In genomic region chr16:15642557-15643452, GRCh38 we compare ENCODE assay signal across 8 cellular contexts. TPM values are rescaled to one million over a fixed set of nuclear protein-coding genes. Genes with fewer than 3 reads are reported as not detected.
A peak's percentile ranks its signal among the peaks of the same experiment; 100 is the strongest.
DNase-seq lines count a peak whose midpoint lies in the region; ATAC-seq and TF ChIP-seq lines count a peak whose summit lies in the region.

Gene MARF1, minus strand, starts transcription at chr16:15643154. Its CDS starts 3,921 bp downstream, at chr16:15639233.

- peak; percentile 73 for ATAC-seq in GM18498 (IDR thresholded peaks at IDR 0.05; ENCODE audit: unreplicated experiment)
- ATAC-seq in HG02970 (IDR thresholded peaks at IDR 0.05; ENCODE audit: low FRiP score, unreplicated experiment) = peak; percentile 55

- TF ChIP-seq CTCF in right atrium auricular region (IDR thresholded peaks at IDR 0.05) (peak in 1 of 2 donors; percentile 46), uterus (IDR thresholded peaks at IDR 0.05) (peak in 2 of 4 experiments; percentile 16 to 26)

- peak within 1 kb of the TSS; percentile 88 to 95 for H3K4me3 ChIP-seq in right atrium auricular region
- peak within 1 kb of the TSS; percentile 61 to 99 for H3K4me3 ChIP-seq in uterus

- H3K36me3 ChIP-seq in right atrium auricular region (peaks cover 13% of the 10 kb centered on the region), uterus (no peaks in the 10 kb centered on the region)

- H3K27me3 ChIP-seq in right atrium auricular region (no peaks in the 10 kb centered on the region), uterus (no peaks in the 10 kb centered on the region)

- H3K9me3 ChIP-seq in right atrium auricular region (no peaks in the 10 kb centered on the region), uterus (no peaks in the 10 kb centered on the region)

- peak; percentile 96 for DNase-seq in NCI-H1930 (lab: John Stamatoyannopoulos, UW)
- peak; percentile 41 to 98 (median 92) for DNase-seq in anterior cingulate cortex (lab: John Stamatoyannopoulos, UW)
- peak; percentile 97 for DNase-seq in right atrium auricular region (ENCODE audit: low spot score)
- DNase-seq in putamen (ENCODE audit: low spot score) = peak; percentile 95
- DNase-seq in uterus = peak; percentile 98 to 99

- peaks cover 0 to 25% of the 10 kb centered on the region in 2 donors for H3K4me1 ChIP-seq in right atrium auricular region
- peaks cover 0 to 7% of the 10 kb centered on the region in 2 donors for H3K4me1 ChIP-seq in uterus

- H3K27ac ChIP-seq in right atrium auricular region = peak within 1 kb of the TSS; percentile 99
- peak within 1 kb of the TSS; percentile 99 to 100 for H3K27ac ChIP-seq in uterus

- peak; percentile 98 to 99 for TF ChIP-seq POLR2A in uterus (IDR thresholded peaks at IDR 0.05)

- intact Hi-C loops in T-helper 2 cell treated with Interferon-gamma antibody and Interleukin-4, amounts not matched to agents 100 ng/mL and 5 ng/mL, for 36 hours (cut with micrococcal nuclease) = loop anchor here (1.0 to 5.0 kb wide), 8 partner anchors 7 to 1011 kb away; partner anchors contain the start of genes BFAR, CEP20, NDE1 and PARN
- intact Hi-C loops in uterus (cut with DNase I; ENCODE audit: low total_unique reads) = no loop called here

RNA-seq across cellular contexts. Expression of gene MARF1, which starts in this region (rescaled TPM):
- 63.0 and 64.4 TPM in 2 replicates for total RNA-seq in T-helper 2 cell treated with Interferon-gamma antibody and Interleukin-4, amounts not matched to agents 100 ng/mL and 5 ng/mL, for 36 hours
- 10 to 100 TPM; 17.1 to 24.8 TPM for total RNA-seq in right atrium auricular region
- total RNA-seq in uterus = 10 to 100 TPM; 21.0 to 91.9 (median 42.2) TPM

Comparison
In these comparisons a context has a peak if more than half of its experiments do, and no peak if none do; other contexts are left out.
1. Peak in every context shown above with its lines: DNase-seq, ATAC-seq, H3K4me3 ChIP-seq and H3K27ac ChIP-seq.